ENCODE assay signal across 11 cellular contexts in the genomic region with DNA sequence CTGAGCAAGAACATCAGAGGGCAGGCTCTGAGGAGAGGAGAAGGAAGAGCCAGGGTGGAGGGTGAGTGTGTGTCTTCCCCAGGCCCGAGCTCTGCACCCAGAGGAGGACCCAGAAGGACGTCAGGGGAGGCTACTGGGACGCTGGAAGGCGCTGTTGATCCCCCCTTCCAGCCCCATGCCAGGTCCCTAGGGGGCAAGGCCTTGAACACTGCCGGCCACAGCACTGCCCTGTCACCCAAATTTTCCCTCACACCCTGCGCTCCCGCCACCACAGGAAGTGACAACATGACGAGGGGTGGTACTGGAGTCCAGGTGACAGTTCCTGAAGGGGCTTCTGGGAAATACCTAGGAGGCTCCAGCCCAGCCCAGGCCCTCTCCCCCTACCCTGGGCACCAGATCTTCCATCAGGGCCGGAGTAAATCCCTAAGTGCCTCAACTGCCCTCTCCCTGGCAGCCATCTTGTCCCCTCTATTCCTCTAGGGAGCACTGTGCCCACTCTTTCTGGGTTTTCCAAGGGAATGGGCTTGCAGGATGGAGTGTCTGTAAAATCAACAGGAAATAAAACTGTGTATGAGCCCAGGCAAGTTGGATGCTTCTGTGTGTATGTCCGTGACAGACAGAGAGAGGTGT. TPM values are rescaled to one million over a fixed set of nuclear protein-coding genes. Genes with fewer than 3 reads are reported as not detected.
A peak's percentile ranks its signal among the peaks of the same experiment; 100 is the strongest.
DNase-seq lines count a peak whose midpoint lies in the region; ATAC-seq, FAIRE-seq and TF ChIP-seq lines count a peak whose summit lies in the region.
"Had no signal": no experiment of that assay in that cellular context is flagged by ENCODE, and none has a peak within 500 bp of the region (broad histone marks: within the 10 kb centered on the region; RNA-seq: fewer than 3 reads in every experiment).

No MANE protein-coding gene starts in this region.

- H3K36me3 ChIP-seq in heart right ventricle (no peaks in the 10 kb centered on the region), keratinocyte (ENCODE audit: control insufficient read depth in 2 of 2, extremely low read depth in 1 of 2, insufficient read depth in 2 of 2, low read length in 2 of 2) (no peaks in the 10 kb centered on the region), vagina (no peaks in the 10 kb centered on the region)
- H3K36me3 ChIP-seq: adrenal gland, WERI-Rb-1 had no signal

- no peaks in the 10 kb centered on the region for H3K79me2 ChIP-seq in keratinocyte (ENCODE audit: control insufficient read depth, insufficient read depth, low read length)

- ATAC-seq in left cardiac atrium (no peak), heart right ventricle (no peak), GM21423 (IDR thresholded peaks at IDR 0.05; ENCODE audit: unreplicated experiment) (no peak)

- H3K27me3 ChIP-seq in heart right ventricle (peaks cover 0 to 39% (median 26%) of the 10 kb centered on the region in 7 donors), keratinocyte (ENCODE audit: control insufficient read depth, extremely low read depth, insufficient read depth, low read length) (peaks cover 35% of the 10 kb centered on the region), vagina (no peaks in the 10 kb centered on the region)
- H3K27me3 ChIP-seq: adrenal gland had no signal

- WGBS in heart right ventricle, 2 donors: 81 to 82% methylated on average over 10 of the region's 10 CpGs

- no peak overlapping the region for H3K4me3 ChIP-seq in heart right ventricle
- no peak overlapping the region for H3K4me3 ChIP-seq in keratinocyte (ENCODE audit: control insufficient read depth in 2 of 3, extremely low read depth in 1 of 3, insufficient read depth in 2 of 3, low read depth in 1 of 3, low read length in 3 of 3)
- H3K4me3 ChIP-seq in vagina: no peak overlapping the region
- H3K4me3 ChIP-seq in foreskin fibroblast (ENCODE audit: low read depth in 1 of 2, low read length in 2 of 2): no peak overlapping the region

- H3K27ac ChIP-seq in heart right ventricle: peak overlapping the region in 4 of 10 donors; percentile 95 to 99 (median 97)
- no peak overlapping the region for H3K27ac ChIP-seq in keratinocyte (ENCODE audit: control insufficient read depth, insufficient read depth, low read length)
- peak overlapping the region; percentile 85 for H3K27ac ChIP-seq in vagina

- H3K9me3 ChIP-seq in heart right ventricle (no peaks in the 10 kb centered on the region), keratinocyte (ENCODE audit: control insufficient read depth, low read depth, low read length) (no peaks in the 10 kb centered on the region), vagina (no peaks in the 10 kb centered on the region)
- H3K9me3 ChIP-seq: adrenal gland had no signal

- no peaks in the 10 kb centered on the region for H3K36me3 Mint-ChIP-seq in activated naive CD8-positive, alpha-beta T cell treated with anti-CD3 and anti-CD28 coated beads for 36 hours

- no peaks in the 10 kb centered on the region for H3K9me1 ChIP-seq in keratinocyte (ENCODE audit: control insufficient read depth, extremely low read depth, insufficient read depth, low read length)

- dilution Hi-C loops in keratinocyte (cut with MboI; ENCODE audit: extremely low pct_ligation_motif_present, low sequenced_read_pairs): no loop called here

- no peak for TF ChIP-seq POLR2A in vagina (IDR thresholded peaks at IDR 0.05)

- peaks cover 42% of the 10 kb centered on the region for H3K4me1 Mint-ChIP-seq in activated naive CD8-positive, alpha-beta T cell treated with anti-CD3 and anti-CD28 coated beads for 36 hours

- H2AFZ ChIP-seq in keratinocyte (ENCODE audit: control insufficient read depth, low read length): no peak overlapping the region

- peak overlapping the region; percentile 84 for H3K4me3 Mint-ChIP-seq in activated naive CD8-positive, alpha-beta T cell treated with anti-CD3 and anti-CD28 coated beads for 36 hours

- TF ChIP-seq CTCF in heart right ventricle (IDR thresholded peaks at IDR 0.05): no peak
- no peak for TF ChIP-seq CTCF in keratinocyte (optimal IDR thresholded peaks at IDR 0.05 in 1 of 3, IDR thresholded peaks at IDR 0.05 in 1 of 3, conservative IDR thresholded peaks at IDR 0.05 in 1 of 3; ENCODE audit: extremely low read depth in 1 of 3, insufficient read depth in 2 of 3, low read length in 3 of 3)
- no peak for TF ChIP-seq CTCF in vagina (IDR thresholded peaks at IDR 0.05)
- no peak for TF ChIP-seq CTCF in foreskin fibroblast (IDR thresholded peaks at IDR 0.05; ENCODE audit: low read depth, low read length)

- DNase-seq in left cardiac atrium: peak; percentile 17
- DNase-seq in heart right ventricle: no peak
- no peak for DNase-seq in activated naive CD8-positive, alpha-beta T cell treated with anti-CD3 and anti-CD28 coated beads for 36 hours
- no peak for DNase-seq in keratinocyte (ENCODE audit: low read depth, low spot score)
- no peak for DNase-seq in vagina (ENCODE audit: extremely low spot score in 2 of 2)
- no peak for DNase-seq in HUDEP-2 (lab: John Stamatoyannopoulos, UW; ENCODE audit: unreplicated experiment in 76 of 76)
- no peak for DNase-seq in foreskin fibroblast
- DNase-seq: WERI-Rb-1 had no signal

- no peak overlapping the region for H3K9ac ChIP-seq in keratinocyte (ENCODE audit: control insufficient read depth, extremely low read depth, insufficient read depth, low read length)

- FAIRE-seq in keratinocyte (lab: Jason Lieb, UNC): no peak

- peaks cover 4% of the 10 kb centered on the region for H4K20me1 ChIP-seq in keratinocyte (ENCODE audit: control insufficient read depth, extremely low read depth, insufficient read depth, low read length)

- no peaks in the 10 kb centered on the region for H3K9me3 Mint-ChIP-seq in activated naive CD8-positive, alpha-beta T cell treated with anti-CD3 and anti-CD28 coated beads for 36 hours

- peaks cover 46 to 74% (median 69%) of the 10 kb centered on the region in 9 donors for H3K4me1 ChIP-seq in heart right ventricle
- peaks cover 26% of the 10 kb centered on the region for H3K4me1 ChIP-seq in keratinocyte (ENCODE audit: control insufficient read depth, extremely low read depth, insufficient read depth, low read length)
- peaks cover 60% of the 10 kb centered on the region for H3K4me1 ChIP-seq in vagina

- intact Hi-C loops in left cardiac atrium (cut with DNase I) (loop anchor here in 1 of 2 donors (2.0 kb wide), 2 partner anchors 20 to 32 kb away; no protein-coding TSS in a partner anchor), heart right ventricle (cut with DNase I) (loop anchor here in 6 of 10 donors (1.0 to 10.0 kb wide), 6 partner anchors 19 to 274 kb away; no protein-coding TSS in a partner anchor), vagina (cut with DNase I) (loop anchor here (5.0 kb wide), 2 partner anchors 77 to 272 kb away; no protein-coding TSS in a partner anchor)

- H3K4me2 ChIP-seq in keratinocyte (ENCODE audit: control insufficient read depth, extremely low read depth, insufficient read depth, low read depth, low read length): peak overlapping the region; percentile 52

- no peak overlapping the region for H3K27ac Mint-ChIP-seq in activated naive CD8-positive, alpha-beta T cell treated with anti-CD3 and anti-CD28 coated beads for 36 hours

- H3K27me3 Mint-ChIP-seq in activated naive CD8-positive, alpha-beta T cell treated with anti-CD3 and anti-CD28 coated beads for 36 hours: peaks cover 43% of the 10 kb centered on the region

RNA-seq across cellular contexts. Expression of a gene that starts 17.1 kb away (rescaled TPM):
- total RNA-seq in left cardiac atrium: under 1 TPM; 0.29 to 0.47 TPM
- under 1 TPM in 6 of 10 donors, not detected in 4; 0.14 to 0.52 (median 0.24) TPM for total RNA-seq in heart right ventricle
- under 1 TPM; 0.20 to 0.29 TPM for polyA plus RNA-seq in heart right ventricle
- not detected for total RNA-seq in activated naive CD8-positive, alpha-beta T cell treated with anti-CD3 and anti-CD28 coated beads for 36 hours
- not detected in 3 replicates for polyA plus RNA-seq in keratinocyte
- polyA plus RNA-seq in keratinocyte (2011; ENCODE audit: low read depth): not detected
- 0.04 TPM in 1 of 2 replicates, not detected in the other for polyA plus RNA-seq in keratinocyte (2011; cell fraction: cytosol; rRNA removed)
- polyA plus RNA-seq in keratinocyte (2011; cell fraction: nucleus; rRNA removed): not detected in 2 replicates
- polyA plus RNA-seq in keratinocyte (2012; ENCODE audit: low replicate concordance): not detected in 2 replicates
- polyA minus RNA-seq in keratinocyte: not detected in 3 replicates
- polyA minus RNA-seq in keratinocyte (2011; cell fraction: cytosol; rRNA and poly(A)+ RNA removed): not detected
- not detected in 2 replicates for polyA minus RNA-seq in keratinocyte (2011; cell fraction: nucleus; rRNA and poly(A)+ RNA removed)
- total RNA-seq in vagina: 2.0 TPM
- total RNA-seq: left lobe of liver had no signal

RNA-seq across cellular contexts. Expression of a gene that starts 18.1 kb away (rescaled TPM):
- 100 to 1,000 TPM; 224 to 240 TPM for total RNA-seq in left cardiac atrium
- 100 to 1,000 TPM in 9 of 10 donors, 10 to 100 TPM in 1; 84.6 to 389 (median 196) TPM for total RNA-seq in heart right ventricle
- 100 to 1,000 TPM in 1 of 2 donors, 10 to 100 TPM in 1; 46.8 to 116 TPM for polyA plus RNA-seq in heart right ventricle
- total RNA-seq in activated naive CD8-positive, alpha-beta T cell treated with anti-CD3 and anti-CD28 coated beads for 36 hours: under 1 TPM in 1 of 2 experiments, not detected in 1; 0.04 TPM
- polyA plus RNA-seq in keratinocyte: 0.01 TPM in 2 of 3 replicates, not detected in the other
- polyA plus RNA-seq in keratinocyte (2011; ENCODE audit: low read depth): 0.26 TPM
- 0.03 TPM in 1 of 2 replicates, not detected in the other for polyA plus RNA-seq in keratinocyte (2011; cell fraction: cytosol; rRNA removed)
- 0.03 TPM in 2 replicates for polyA plus RNA-seq in keratinocyte (2011; cell fraction: nucleus; rRNA removed)
- polyA plus RNA-seq in keratinocyte (2012; ENCODE audit: low replicate concordance): 0.11 and 0.17 TPM in 2 replicates
- polyA minus RNA-seq in keratinocyte: 0.20 TPM in 1 of 3 replicates, not detected in the others
- polyA minus RNA-seq in keratinocyte (2011; cell fraction: cytosol; rRNA and poly(A)+ RNA removed): not detected
- polyA minus RNA-seq in keratinocyte (2011; cell fraction: nucleus; rRNA and poly(A)+ RNA removed): not detected in 2 replicates
- 16.0 TPM for total RNA-seq in vagina

RNA-seq across cellular contexts. Expression of a gene that starts 39.8 kb away (rescaled TPM):
- total RNA-seq in left cardiac atrium: 1 to 10 TPM; 1.3 to 1.9 TPM
- 1 to 10 TPM in 3 of 10 donors, under 1 TPM in 6, not detected in 1; 0.24 to 1.7 (median 0.77) TPM for total RNA-seq in heart right ventricle
- 1 to 10 TPM; 3.0 to 6.3 TPM for polyA plus RNA-seq in heart right ventricle
- not detected for total RNA-seq in activated naive CD8-positive, alpha-beta T cell treated with anti-CD3 and anti-CD28 coated beads for 36 hours
- polyA plus RNA-seq in keratinocyte: not detected in 3 replicates
- not detected for polyA plus RNA-seq in keratinocyte (2011; ENCODE audit: low read depth)
- not detected in 2 replicates for polyA plus RNA-seq in keratinocyte (2011; cell fraction: cytosol; rRNA removed)
- polyA plus RNA-seq in keratinocyte (2011; cell fraction: nucleus; rRNA removed): 0.22 TPM in 1 of 2 replicates, not detected in the other
- polyA plus RNA-seq in keratinocyte (2012; ENCODE audit: low replicate concordance): not detected in 2 replicates
- not detected in 3 replicates for polyA minus RNA-seq in keratinocyte
- polyA minus RNA-seq in keratinocyte (2011; cell fraction: cytosol; rRNA and poly(A)+ RNA removed): not detected
- not detected in 2 replicates for polyA minus RNA-seq in keratinocyte (2011; cell fraction: nucleus; rRNA and poly(A)+ RNA removed)
- total RNA-seq in vagina: not detected
- total RNA-seq: left lobe of liver had no signal

RNA-seq across cellular contexts. Expression of a gene that starts 46.3 kb away (rescaled TPM):
- total RNA-seq in left cardiac atrium: 1 to 10 TPM; 1.5 TPM
- total RNA-seq in heart right ventricle: 1 to 10 TPM in 4 of 10 donors, under 1 TPM in 5, not detected in 1; 0.25 to 2.7 (median 0.64) TPM
- polyA plus RNA-seq in heart right ventricle: 1 to 10 TPM; 1.5 to 1.8 TPM
- total RNA-seq in activated naive CD8-positive, alpha-beta T cell treated with anti-CD3 and anti-CD28 coated beads for 36 hours: 1 to 10 TPM; 1.2 to 1.6 TPM
- 6.5 to 12.7 TPM (median 8.4 TPM) in 3 replicates for polyA plus RNA-seq in keratinocyte
- 187 TPM for polyA plus RNA-seq in keratinocyte (2011; ENCODE audit: low read depth)
- 13.3 and 19.3 TPM in 2 replicates for polyA plus RNA-seq in keratinocyte (2011; cell fraction: cytosol; rRNA removed)
- polyA plus RNA-seq in keratinocyte (2011; cell fraction: nucleus; rRNA removed): 17.4 and 17.6 TPM in 2 replicates
- polyA plus RNA-seq in keratinocyte (2012; ENCODE audit: low replicate concordance): 13.0 and 332 TPM in 2 replicates
- 1.8 to 4.4 TPM (median 2.8 TPM) in 3 replicates for polyA minus RNA-seq in keratinocyte
- 10.4 TPM for polyA minus RNA-seq in keratinocyte (2011; cell fraction: cytosol; rRNA and poly(A)+ RNA removed)
- polyA minus RNA-seq in keratinocyte (2011; cell fraction: nucleus; rRNA and poly(A)+ RNA removed): 1.1 and 1.5 TPM in 2 replicates
- total RNA-seq in vagina: 97.7 TPM

RNA-seq across cellular contexts. Expression of a gene that starts 57.8 kb away (rescaled TPM):
- total RNA-seq in left cardiac atrium (10 to 100 TPM; 14.6 to 27.0 TPM), heart right ventricle (10 to 100 TPM in 9 of 10 donors, 1 to 10 TPM in 1; 9.3 to 25.4 (median 13.3) TPM), vagina (25.8 TPM)
- polyA plus RNA-seq in heart right ventricle (10 to 100 TPM; 24.1 to 34.5 TPM), keratinocyte (31.8 to 48.9 TPM (median 43.5 TPM) in 3 replicates)
- 100 to 1,000 TPM; 103 TPM for total RNA-seq in activated naive CD8-positive, alpha-beta T cell treated with anti-CD3 and anti-CD28 coated beads for 36 hours
- 21.5 TPM for polyA plus RNA-seq in keratinocyte (2011; ENCODE audit: low read depth)
- polyA plus RNA-seq in keratinocyte (2011; cell fraction: cytosol; rRNA removed): 32.0 and 41.4 TPM in 2 replicates
- 43.6 and 52.9 TPM in 2 replicates for polyA plus RNA-seq in keratinocyte (2011; cell fraction: nucleus; rRNA removed)
- 27.0 and 53.5 TPM in 2 replicates for polyA plus RNA-seq in keratinocyte (2012; ENCODE audit: low replicate concordance)
- 30.0 to 49.1 TPM (median 34.6 TPM) in 3 replicates for polyA minus RNA-seq in keratinocyte
- 23.0 TPM for polyA minus RNA-seq in keratinocyte (2011; cell fraction: cytosol; rRNA and poly(A)+ RNA removed)
- polyA minus RNA-seq in keratinocyte (2011; cell fraction: nucleus; rRNA and poly(A)+ RNA removed): 16.1 and 17.0 TPM in 2 replicates

Comparison
In these comparisons a context has a peak if more than half of its experiments do, and no peak if none do; other contexts are left out.
1. RNA of a gene that starts 18.1 kb away (total RNA-seq): 224 to 240 TPM in left cardiac atrium, 84.6 to 389 TPM in heart right ventricle and 16.0 TPM in vagina (single experiment); 0.04 TPM in activated naive CD8-positive, alpha-beta T cell treated with anti-CD3 and anti-CD28 coated beads for 36 hours; every median in the first group is over 10 times any median in the second.